ENCODE assay signal across 8 cellular contexts in genomic region chr3:48086736-48087470, GRCh38.
DNase-seq lines count a peak whose midpoint lies in the region; FAIRE-seq and TF ChIP-seq lines count a peak whose summit lies in the region.

No MANE protein-coding gene starts in this region.

- H2BK120ac ChIP-seq in neuronal stem cell (ENCODE audit: low read depth, low read length), result no peak overlapping the region

- H3K79me2 ChIP-seq in OCI-LY3 (ENCODE audit: low read length), result peaks cover 66% of the 10 kb centered on the region

- H4K8ac ChIP-seq in neuronal stem cell (ENCODE audit: low read depth, low read length), result no peak overlapping the region

- no peak overlapping the region for H2BK5ac ChIP-seq in neuronal stem cell (ENCODE audit: low read length)

- H3K27me3 ChIP-seq in OCI-LY3 (ENCODE audit: low read depth, low read length), result no peaks in the 10 kb centered on the region
- no peaks in the 10 kb centered on the region for H3K27me3 ChIP-seq in endocrine pancreas (ENCODE audit: control insufficient read depth, insufficient read depth, low read length)
- no peaks in the 10 kb centered on the region for H3K27me3 ChIP-seq in neuronal stem cell (ENCODE audit: control insufficient read depth in 3 of 3, insufficient read depth in 3 of 3, low read depth in 1 of 3, low read length in 3 of 3)

- H3K9me3 ChIP-seq in OCI-LY3 (ENCODE audit: insufficient read depth, low read length) (no peaks in the 10 kb centered on the region), endocrine pancreas (ENCODE audit: control insufficient read depth, low read length) (no peaks in the 10 kb centered on the region), neuronal stem cell (replicated peaks in 1 of 2; ENCODE audit: control insufficient read depth in 2 of 2, insufficient read depth in 1 of 2, low read depth in 1 of 2, low read length in 2 of 2) (no peaks in the 10 kb centered on the region)

- H4K91ac ChIP-seq in neuronal stem cell (ENCODE audit: low read depth, low read length, poor library complexity), result no peak overlapping the region

- peaks cover 4% of the 10 kb centered on the region for H3K79me1 ChIP-seq in neuronal stem cell (ENCODE audit: low read depth, low read length)

- peaks cover 26% of the 10 kb centered on the region for H4K20me1 ChIP-seq in OCI-LY3 (ENCODE audit: insufficient read depth, low read length)

- peak overlapping the region; percentile 56 for H3K27ac ChIP-seq in OCI-LY3 (ENCODE audit: low read length)
- H3K27ac ChIP-seq in neuronal stem cell (replicated peaks; ENCODE audit: low read length), result peak overlapping the region; percentile 19

- DNase-seq in GM03348 (ENCODE audit: low spot score) (peak; percentile 16), neuronal stem cell (ENCODE audit: low spot score) (no peak), HTR-8/SVneo (ENCODE audit: insufficient read length, low spot score) (no peak), NCI-H526 (lab: John Stamatoyannopoulos, UW) (no peak), urothelium cell line (ENCODE audit: low spot score) (no peak)
- no peak for DNase-seq in activated CD8-positive, alpha-beta memory T cell treated with anti-CD3 and anti-CD28 coated beads, Interleukin-2, amount 50 U/mL, for 48 hours

- no peak for TF ChIP-seq CTCF in OCI-LY3 (IDR thresholded peaks at IDR 0.05; ENCODE audit: low read depth, low read length)

- no peak overlapping the region for H3K23ac ChIP-seq in neuronal stem cell (ENCODE audit: low read depth, low read length, poor library complexity)

- no peak overlapping the region for H2BK12ac ChIP-seq in neuronal stem cell (ENCODE audit: low read length)

- WGBS in neuronal stem cell (ENCODE audit: extremely low coverage in 2 of 2, insufficient read length in 2 of 2, insufficient replicate concordance in 1 of 2), 2 donors, result no CpG with 5 or more reads among the region's 2 CpGs

- FAIRE-seq in HTR-8/SVneo (lab: Jason Lieb, UNC) (no peak), urothelium cell line (lab: Jason Lieb, UNC) (no peak)

- H3K9ac ChIP-seq in OCI-LY3 (ENCODE audit: low read length) (peak overlapping the region; percentile 81), endocrine pancreas (ENCODE audit: control insufficient read depth, insufficient read depth, low read length) (no peak overlapping the region), neuronal stem cell (ENCODE audit: low read depth, low read length, poor library complexity) (peak overlapping the region; percentile 83)

- no peak overlapping the region for H3K18ac ChIP-seq in neuronal stem cell (ENCODE audit: low read length)

- H3K36me3 ChIP-seq in OCI-LY3 (replicated peaks; ENCODE audit: low read depth, low read length), result peaks cover 2% of the 10 kb centered on the region
- H3K36me3 ChIP-seq in endocrine pancreas (ENCODE audit: control insufficient read depth, insufficient read depth, low read length), result no peaks in the 10 kb centered on the region
- peaks cover 0 to 17% of the 10 kb centered on the region in 2 donors for H3K36me3 ChIP-seq in neuronal stem cell (replicated peaks in 1 of 2; ENCODE audit: control insufficient read depth in 2 of 2, insufficient read depth in 2 of 2, low read length in 2 of 2)

- H3K4me2 ChIP-seq in OCI-LY3 (ENCODE audit: low read length) (peak overlapping the region; percentile 93), neuronal stem cell (ENCODE audit: insufficient read depth, low read length, poor library complexity, severe bottlenecking) (peak overlapping the region; percentile 80)

- H2AK5ac ChIP-seq in neuronal stem cell (ENCODE audit: low read depth, low read length), result no peak overlapping the region

- H3K4me3 ChIP-seq in OCI-LY3 (ENCODE audit: low read length), result peak overlapping the region; percentile 81
- peak overlapping the region; percentile 52 for H3K4me3 ChIP-seq in endocrine pancreas (ENCODE audit: control insufficient read depth, insufficient read depth, low read length)
- H3K4me3 ChIP-seq in neuronal stem cell (ENCODE audit: low read length in 2 of 2), result peak overlapping the region in 1 of 2 donors; percentile 69

- H2AFZ ChIP-seq in OCI-LY3 (ENCODE audit: low read depth, low read length) (no peak overlapping the region), neuronal stem cell (ENCODE audit: low read length) (peak overlapping the region; percentile 100)

- H3K4ac ChIP-seq in neuronal stem cell (ENCODE audit: low read length), result no peak overlapping the region

- H3K4me1 ChIP-seq in OCI-LY3 (ENCODE audit: low read length) (peaks cover 19% of the 10 kb centered on the region), endocrine pancreas (ENCODE audit: control insufficient read depth, insufficient read depth, low read length) (no peaks in the 10 kb centered on the region), neuronal stem cell (ENCODE audit: control insufficient read depth in 2 of 2, insufficient read depth in 1 of 2, low read depth in 1 of 2, low read length in 2 of 2) (peaks cover 2 to 9% of the 10 kb centered on the region in 2 donors)

- H2BK15ac ChIP-seq in neuronal stem cell (ENCODE audit: low read length), result no peak overlapping the region

- no peak overlapping the region for H3K14ac ChIP-seq in neuronal stem cell (ENCODE audit: low read length)
